Comparison of ENCODE assay signal across 8 cellular contexts in genomic region chr16:86016201-86016965, GRCh38.
DNase-seq lines count a peak whose midpoint lies in the region; ATAC-seq, FAIRE-seq and TF ChIP-seq lines count a peak whose summit lies in the region.

No MANE protein-coding gene starts in this region.

- no peak for ATAC-seq in HG03280 (IDR thresholded peaks at IDR 0.05; ENCODE audit: unreplicated experiment)

- no peaks in the 10 kb centered on the region for H3K27me3 ChIP-seq in bronchial epithelial cell (ENCODE audit: control insufficient read depth, insufficient read depth, low read length)

- no peak for FAIRE-seq in bronchial epithelial cell (lab: Jason Lieb, UNC)

- DNase-seq in ELF-1 (ENCODE audit: low read depth, low spot score) = peak; percentile 56
- DNase-seq in LHCN-M2 (ENCODE audit: low read depth) = peak; percentile 47
- peak; percentile 59 for DNase-seq in SW480 (ENCODE audit: low spot score)
- DNase-seq in bronchial epithelial cell (ENCODE audit: low read depth) = peak; percentile 54
- DNase-seq in iris pigment epithelial cell (ENCODE audit: low read depth) = peak; percentile 63
- DNase-seq in stimulated activated CD4-positive, alpha-beta T cell treated with anti-CD3 and anti-CD28 coated beads, Interleukin-15, amount 100 ng/mL, for 24 hours = peak; percentile 54
- DNase-seq in GDM1 (lab: John Stamatoyannopoulos, UW) = no peak

- peak; percentile 82 for TF ChIP-seq CTCF in bronchial epithelial cell (IDR thresholded peaks at IDR 0.05; ENCODE audit: insufficient read depth, low read length, severe bottlenecking)

- H3K4me3 ChIP-seq in bronchial epithelial cell (ENCODE audit: low read depth, low read length) = no peak overlapping the region

- no peaks in the 10 kb centered on the region for H3K36me3 ChIP-seq in bronchial epithelial cell (ENCODE audit: control insufficient read depth, insufficient read depth, low read length)
